ENCODE assay signal across 34 cellular contexts in the genomic region with DNA sequence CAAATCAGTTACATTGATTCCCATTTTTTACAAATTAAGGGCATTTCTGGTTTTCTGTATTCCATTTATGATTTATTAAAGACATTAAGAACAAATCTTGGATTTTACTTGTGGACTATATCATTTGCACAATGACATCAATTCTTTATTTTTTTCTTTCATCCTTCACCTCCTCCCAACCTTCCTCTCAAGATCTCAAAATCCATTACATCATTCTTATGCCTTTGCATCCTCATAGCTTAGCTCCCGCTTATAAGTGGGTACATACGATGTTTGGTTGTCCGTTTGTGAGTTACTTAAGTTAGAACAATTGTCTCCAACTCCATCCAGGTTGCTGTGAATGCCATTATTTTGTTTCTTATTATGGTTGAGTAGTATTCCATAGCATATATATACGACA.
DNase-seq lines count a peak whose midpoint lies in the region; ATAC-seq, FAIRE-seq and TF ChIP-seq lines count a peak whose summit lies in the region.
"Had no signal": no experiment of that assay in that cellular context is flagged by ENCODE, and none has a peak within 500 bp of the region (broad histone marks: within the 10 kb centered on the region; RNA-seq: fewer than 3 reads in every experiment).

No MANE protein-coding gene starts in this region.

- H3K27me3 ChIP-seq in HepG2 (ENCODE audit: control insufficient read depth in 1 of 2, insufficient read depth in 2 of 2, low read length in 2 of 2) (no peaks in the 10 kb centered on the region), right lobe of liver (no peaks in the 10 kb centered on the region), GM12878 (replicated peaks in 1 of 2; ENCODE audit: control insufficient read depth in 2 of 2, insufficient read depth in 2 of 2, low read length in 1 of 2) (no peaks in the 10 kb centered on the region)
- H3K27me3 ChIP-seq in CD4-positive, alpha-beta T cell (ENCODE audit: control insufficient read depth, insufficient read depth, low read length), result no peaks in the 10 kb centered on the region
- H3K27me3 ChIP-seq: BE2C; BLaER1; BLaER1 treated with 17β-estradiol and CSF1 and Interleukin-3, amounts not matched to agents 10 nM and 100 nM had no signal

- H3K36me3 ChIP-seq in HepG2 (replicated peaks in 1 of 2; ENCODE audit: control insufficient read depth in 1 of 2, insufficient read depth in 2 of 2, low read length in 2 of 2) (no peaks in the 10 kb centered on the region), right lobe of liver (no peaks in the 10 kb centered on the region), HEK293 (ENCODE audit: control insufficient read depth in 2 of 2, insufficient read depth in 1 of 2, low read length in 2 of 2) (no peaks in the 10 kb centered on the region), GM12878 (ENCODE audit: control insufficient read depth in 2 of 2, insufficient read depth in 2 of 2, low read length in 1 of 2) (no peaks in the 10 kb centered on the region)
- H3K36me3 ChIP-seq: BE2C; BLaER1; BLaER1 treated with 17β-estradiol and CSF1 and Interleukin-3, amounts not matched to agents 10 nM and 100 nM had no signal

- no peaks in the 10 kb centered on the region for H3K9me3 ChIP-seq in HepG2 (ENCODE audit: low read length)
- no peaks in the 10 kb centered on the region for H3K9me3 ChIP-seq in right lobe of liver
- no peaks in the 10 kb centered on the region for H3K9me3 ChIP-seq in HEK293 (ENCODE audit: control insufficient read depth, insufficient read depth, low read depth, low read length)
- H3K9me3 ChIP-seq in GM12878 (replicated peaks; ENCODE audit: control insufficient read depth, insufficient read depth, low read length), result no peaks in the 10 kb centered on the region
- no peaks in the 10 kb centered on the region for H3K9me3 ChIP-seq in CD4-positive, alpha-beta T cell (ENCODE audit: control insufficient read depth, low read length)
- H3K9me3 ChIP-seq: A549; BE2C; BLaER1; BLaER1 treated with 17β-estradiol and CSF1 and Interleukin-3, amounts not matched to agents 10 nM and 100 nM; Caco-2 had no signal

- RAD21 ChIA-PET in GM12878 (lab: Charles Lee; ENCODE audit: unreplicated experiment), result no interaction called here

- peaks cover 4% of the 10 kb centered on the region for H3K9me3 Mint-ChIP-seq in CD4-positive, alpha-beta T cell
- H3K9me3 Mint-ChIP-seq: CD8-positive, alpha-beta T cell had no signal

- TF ChIP-seq POLR2A in HepG2 (IDR thresholded peaks at IDR 0.05; ENCODE audit: insufficient read depth in 1 of 2, low read depth in 2 of 2, low read length in 2 of 2) (no peak), right lobe of liver (IDR thresholded peaks at IDR 0.05) (no peak), GM12878 (IDR thresholded peaks at IDR 0.05; ENCODE audit: low read depth, low read length) (no peak)

- intact Hi-C loops in HepG2 (cut with micrococcal nuclease; ENCODE audit: unreplicated experiment), result no loop called here
- intact Hi-C loops in right lobe of liver (cut with DNase I), result no loop called here
- intact Hi-C loops in GM12878 (cut with micrococcal nuclease; ENCODE audit: unreplicated experiment), result no loop called here
- intact Hi-C loops in CD4-positive, alpha-beta T cell (cut with DNase I, micrococcal nuclease), result no loop called here

- 1% methylated on average over 4 of the region's 4 CpGs for WGBS in HepG2 (ENCODE audit: low lambda C conversion rate)
- 68% methylated on average over 4 of the region's 4 CpGs for WGBS in right lobe of liver (ENCODE audit: insufficient coverage, low coverage, low lambda C conversion rate, missing lambda C conversion rate)
- 35% methylated on average over 4 of the region's 4 CpGs for WGBS in GM12878 (ENCODE audit: insufficient coverage, insufficient replicate concordance, low lambda C conversion rate, missing lambda C conversion rate)

- no peaks in the 10 kb centered on the region for H3K4me1 Mint-ChIP-seq in CD4-positive, alpha-beta T cell (ENCODE audit: low read depth)
- H3K4me1 Mint-ChIP-seq: B cell; CD14-positive monocyte; CD4-positive, alpha-beta memory T cell; CD4-positive, CD25-positive, alpha-beta regulatory T cell; CD8-positive, alpha-beta memory T cell had no signal

- H3K27ac ChIP-seq in HepG2 (ENCODE audit: extremely low read length, insufficient read depth, low read length) (no peak overlapping the region), right lobe of liver (no peak overlapping the region), HEK293 (ENCODE audit: extremely low read depth, low read depth, low read length) (no peak overlapping the region), GM12878 (ENCODE audit: control insufficient read depth, insufficient read depth) (no peak overlapping the region)
- no peak overlapping the region for H3K27ac ChIP-seq in CD4-positive, alpha-beta T cell (ENCODE audit: low read depth, low read length)
- H3K27ac ChIP-seq: 22Rv1; A549; BLaER1; BLaER1 treated with 17β-estradiol and CSF1 and Interleukin-3, amounts not matched to agents 10 nM and 100 nM; C4-2B had no signal

- no peak overlapping the region for H3K4me3 ChIP-seq in HepG2 (replicated peaks in 1 of 3; ENCODE audit: insufficient read depth in 1 of 3, low read depth in 2 of 3, low read length in 3 of 3)
- H3K4me3 ChIP-seq in right lobe of liver, result no peak overlapping the region
- no peak overlapping the region for H3K4me3 ChIP-seq in HEK293 (ENCODE audit: low read depth, low read length)
- no peak overlapping the region for H3K4me3 ChIP-seq in GM12878
- H3K4me3 ChIP-seq: A549; BLaER1; BLaER1 treated with 17β-estradiol and CSF1 and Interleukin-3, amounts not matched to agents 10 nM and 100 nM had no signal

- H2AFZ ChIP-seq in HepG2 (ENCODE audit: low read length) (no peak overlapping the region), GM12878 (ENCODE audit: control insufficient read depth, low read depth, low read length) (no peak overlapping the region)

- no peaks in the 10 kb centered on the region for H3K27me3 Mint-ChIP-seq in CD4-positive, alpha-beta T cell
- H3K27me3 Mint-ChIP-seq: B cell; CD4-positive, alpha-beta memory T cell had no signal

- H3K27ac Mint-ChIP-seq in CD4-positive, alpha-beta T cell, result no peak overlapping the region
- H3K27ac Mint-ChIP-seq: B cell; CD14-positive monocyte; CD4-positive, alpha-beta memory T cell; CD8-positive, alpha-beta memory T cell; CD8-positive, alpha-beta T cell had no signal

- CTCF ChIA-PET in HepG2 (lab: Yijun Ruan, JAX; ENCODE audit: low intra/inter-chr PET ratio, low total read pairs), result no interaction called here
- CTCF ChIA-PET in HEK293 (lab: Yijun Ruan, JAX), result no interaction called here
- CTCF ChIA-PET in GM12878 (lab: Yijun Ruan, JAX), result no interaction called here
- CTCF ChIA-PET in CD4-positive, alpha-beta T cell (lab: Charles Lee), result no interaction called here

- SMC1A ChIA-PET in GM12878 (lab: Charles Lee; ENCODE audit: uncharacterized antibody, unreplicated experiment), result no interaction called here

- POLR2A ChIA-PET in HepG2 (lab: Yijun Ruan, JAX), result no interaction called here
- POLR2A ChIA-PET in HEK293 (lab: Yijun Ruan, JAX), result no interaction called here
- POLR2A ChIA-PET in GM12878 (lab: Charles Lee), result no interaction called here
- POLR2A ChIA-PET in CD4-positive, alpha-beta T cell (lab: Charles Lee), result no interaction called here

- BruUV-seq in HepG2 (replicated peaks; lab: Mats Ljungman, UMichigan) (no TSS peak), GM12878 (replicated peaks; lab: Mats Ljungman, UMichigan) (no TSS peak)

- H3K79me2 ChIP-seq in HepG2 (ENCODE audit: insufficient read depth, low read length) (no peaks in the 10 kb centered on the region), GM12878 (ENCODE audit: control insufficient read depth, insufficient read depth, low read length) (no peaks in the 10 kb centered on the region)

- H3K36me3 Mint-ChIP-seq in CD4-positive, alpha-beta T cell (ENCODE audit: low read depth), result no peaks in the 10 kb centered on the region
- H3K36me3 Mint-ChIP-seq: CD14-positive monocyte; CD4-positive, alpha-beta memory T cell; CD4-positive, CD25-positive, alpha-beta regulatory T cell; CD8-positive, alpha-beta memory T cell; CD8-positive, alpha-beta T cell had no signal

- in situ Hi-C loops in HepG2 (cut with HindIII; ENCODE audit: extremely low pct_ligation_motif_present, low pct_unique_long_range_greater_than_20kb) (loop anchor here (25.0 kb wide), 1 partner anchor 113 kb away; no protein-coding TSS in a partner anchor), GM12878 (cut with MboI) (no loop called here)

- H3K4me2 ChIP-seq in HepG2 (ENCODE audit: low read depth, low read length) (no peak overlapping the region), GM12878 (ENCODE audit: control insufficient read depth, insufficient read depth) (no peak overlapping the region)
- H3K4me2 ChIP-seq: A549; BLaER1; BLaER1 treated with 17β-estradiol and CSF1 and Interleukin-3, amounts not matched to agents 10 nM and 100 nM had no signal

- ATAC-seq in HepG2, result no peak
- ATAC-seq in right lobe of liver, result no peak
- no peak for ATAC-seq in GM12878
- ATAC-seq in CD4-positive, alpha-beta T cell (ENCODE audit: poor library complexity), result no peak
- ATAC-seq in HG03571 (IDR thresholded peaks at IDR 0.05; ENCODE audit: unreplicated experiment), result no peak
- ATAC-seq: A549; CD8-positive, alpha-beta T cell had no signal

- TF ChIP-seq EP300 in HepG2 (IDR thresholded peaks at IDR 0.05; ENCODE audit: low read depth in 2 of 2, low read length in 2 of 2) (no peak), HepG2 (CRISPR knock-in tag; IDR thresholded peaks at IDR 0.05; ENCODE audit: borderline replicate concordance) (no peak), GM12878 (IDR thresholded peaks at IDR 0.05; ENCODE audit: borderline replicate concordance in 1 of 2, control insufficient read depth in 1 of 2, low read depth in 2 of 2, low read length in 2 of 2) (no peak)

- no peaks in the 10 kb centered on the region for H3K4me1 ChIP-seq in HepG2 (ENCODE audit: insufficient read depth, low read length)
- no peaks in the 10 kb centered on the region for H3K4me1 ChIP-seq in right lobe of liver
- H3K4me1 ChIP-seq in HEK293 (ENCODE audit: control insufficient read depth, insufficient read depth, low read length), result no peaks in the 10 kb centered on the region
- H3K4me1 ChIP-seq in GM12878 (ENCODE audit: control insufficient read depth, insufficient read depth, low read length), result no peaks in the 10 kb centered on the region
- H3K4me1 ChIP-seq: BE2C, BLaER1, Caco-2 had no signal

- no peak overlapping the region for H3K9ac ChIP-seq in HepG2 (ENCODE audit: insufficient read depth, low read depth, low read length)
- no peak overlapping the region for H3K9ac ChIP-seq in GM12878 (ENCODE audit: control insufficient read depth, insufficient read depth, low read length)
- H3K9ac ChIP-seq: BLaER1; BLaER1 treated with 17β-estradiol and CSF1 and Interleukin-3, amounts not matched to agents 10 nM and 100 nM had no signal

- DNase-seq in HepG2 (ENCODE audit: low spot score), result no peak
- DNase-seq in right lobe of liver, result no peak
- DNase-seq in GM12878 (ENCODE audit: low read depth, low spot score), result no peak
- DNase-seq in CD4-positive, alpha-beta T cell, result no peak
- DNase-seq: 8988T; ACHN; AML-193; BE2C; C1 segment of cervical spinal cord; Caco-2; Calu3; CD4-positive, alpha-beta memory T cell; CD4-positive, CD25-positive, alpha-beta regulatory T cell; CD8-positive, alpha-beta memory T cell; CD8-positive, alpha-beta T cell; COR-L47; DMS 273 treated with DMSO at 0.1 percent for 48 hours; DMS153; DMS53; DMS79; DMS79 treated with DMSO at 0.1 percent for 48 hours; DND-41; EL had no signal

- no peaks in the 10 kb centered on the region for H4K20me1 ChIP-seq in HepG2 (ENCODE audit: insufficient read depth, low read length)
- H4K20me1 ChIP-seq in GM12878 (ENCODE audit: control insufficient read depth, insufficient read depth), result no peaks in the 10 kb centered on the region
- H4K20me1 ChIP-seq: BLaER1; BLaER1 treated with 17β-estradiol and CSF1 and Interleukin-3, amounts not matched to agents 10 nM and 100 nM had no signal

- TF ChIP-seq RAD21 in HepG2 (CRISPR knock-in tag; IDR thresholded peaks at IDR 0.05) (no peak), GM12878 (IDR thresholded peaks at IDR 0.05; ENCODE audit: insufficient read depth, low read depth, low read length) (no peak)

- TF ChIP-seq CTCF in HepG2 (CRISPR knock-in tag; IDR thresholded peaks at IDR 0.05), result no peak
- TF ChIP-seq CTCF in right lobe of liver (IDR thresholded peaks at IDR 0.05), result no peak
- TF ChIP-seq CTCF in HEK293 (tag by site-specific recombination; IDR thresholded peaks at IDR 0.05), result no peak
- TF ChIP-seq CTCF in GM12878 (IDR thresholded peaks at IDR 0.05 in 2 of 3, conservative IDR thresholded peaks at IDR 0.05 in 1 of 3; ENCODE audit: control insufficient read depth in 2 of 3, extremely low read depth in 1 of 3, insufficient read depth in 1 of 3, low read depth in 3 of 3, low read length in 3 of 3), result no peak
- no peak for TF ChIP-seq CTCF in CD4-positive, alpha-beta T cell (IDR thresholded peaks at IDR 0.05)

- H3K4me3 Mint-ChIP-seq in CD4-positive, alpha-beta T cell, result no peak overlapping the region
- H3K4me3 Mint-ChIP-seq: B cell; CD14-positive monocyte; CD4-positive, alpha-beta memory T cell; CD4-positive, CD25-positive, alpha-beta regulatory T cell; CD8-positive, alpha-beta memory T cell; CD8-positive, alpha-beta T cell had no signal

- FAIRE-seq in HepG2 (lab: Jason Lieb, UNC) (no peak), GM12878 (lab: Jason Lieb, UNC) (no peak)
- FAIRE-seq: A204.1, A549, D721Med had no signal

Comparison
In these comparisons a context has a peak if more than half of its experiments do, and no peak if none do; other contexts are left out.
1. Of the 63 proteins assayed by ChIP-seq in both HepG2 and HEK293: peak only in HepG2: none; only in HEK293: ATF2; in both: none; in neither: 62.